ENCODE assay signal across 3 cellular contexts in genomic region chr6:43740321-43740960, GRCh38.
TF ChIP-seq lines count a peak whose summit lies in the region.

No MANE protein-coding gene starts in this region.

TF ChIP-seq in HEK293, 187 proteins besides CTCF, POLR2A, EP300 and RAD21:
- TF ChIP-seq GLIS2 (tag by site-specific recombination; IDR thresholded peaks at IDR 0.05) (0 out of 2 replicates have a peak, but pooled peaks have one; percentile 26), ZNF48 (tag by site-specific recombination; IDR thresholded peaks at IDR 0.05) (no peak), KLF17 (tag by site-specific recombination; IDR thresholded peaks at IDR 0.05) (no peak), ZBTB7A (tag by site-specific recombination; IDR thresholded peaks at IDR 0.05; ENCODE audit: low read depth) (no peak), ZNF639 (tag by site-specific recombination; IDR thresholded peaks at IDR 0.05) (no peak), ZIC2 (tag by site-specific recombination; IDR thresholded peaks at IDR 0.05) (peak; percentile 68), ZBTB48 (tag by site-specific recombination; IDR thresholded peaks at IDR 0.05) (no peak), GLIS1 (tag by site-specific recombination; IDR thresholded peaks at IDR 0.05) (peak; percentile 56; the same call in 1 of the 2 replicates)

TF ChIP-seq in WTC11, 78 proteins besides CTCF, POLR2A, EP300 and RAD21:
- 0 out of 2 replicates have a peak, but pooled peaks have one; percentile 26 for TF ChIP-seq ZNF121 (CRISPR knock-in tag; IDR thresholded peaks at IDR 0.05)
- no peak for TF ChIP-seq ZBTB43 (CRISPR knock-in tag; IDR thresholded peaks at IDR 0.05)

TF ChIP-seq in HepG2, 621 proteins besides CTCF, POLR2A, EP300 and RAD21:
- TF ChIP-seq ZNF225 (CRISPR knock-in tag; IDR thresholded peaks at IDR 0.05) (0 out of 2 replicates have a peak, but pooled peaks have one; percentile 4), TCF7L2 (IDR thresholded peaks at IDR 0.05; ENCODE audit: low read depth, low read length) (no peak)
